Comparison of ENCODE assay signal across 25 cellular contexts in the genomic region with DNA sequence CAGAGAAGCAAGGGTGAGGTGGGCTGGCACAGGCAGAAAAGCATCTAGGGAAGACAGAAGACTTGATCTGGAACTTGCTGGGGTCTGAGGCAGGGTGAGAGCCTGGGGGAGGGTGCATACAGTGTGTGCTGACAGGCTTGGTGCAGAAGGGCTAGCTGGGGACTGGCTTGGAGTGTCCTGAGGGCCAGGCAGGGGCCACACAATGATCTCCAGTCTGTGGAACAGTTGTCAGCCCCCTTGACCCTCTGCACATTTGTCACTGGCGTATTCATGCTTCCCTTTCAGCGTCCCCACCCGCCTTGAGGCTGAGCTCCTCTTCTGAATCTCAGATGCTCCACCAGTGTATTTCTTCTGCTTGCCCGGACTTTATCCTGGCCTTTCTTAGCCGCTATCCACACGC.
"Had no signal": no experiment of that assay in that cellular context is flagged by ENCODE, and none has a peak within 500 bp of the region (broad histone marks: within the 10 kb centered on the region; RNA-seq: fewer than 3 reads in every experiment).

No MANE protein-coding gene starts in this region.

- H3K27ac Mint-ChIP-seq: activated CD4-positive, alpha-beta T cell treated with anti-CD3 and anti-CD28 coated beads for 36 hours; activated naive CD8-positive, alpha-beta T cell; activated T-cell treated with anti-CD3 and anti-CD28 coated beads, Interleukin-2, amount 50 U/mL, for 24 hours; activated T-helper 17 cell treated with anti-CD3 and anti-CD28 coated beads, Interleukin-2, amount 50 U/mL, for 72 hours; memory B cell; stimulated activated effector memory CD8-positive, alpha-beta T cell treated with anti-CD3 and anti-CD28 coated beads, Interleukin-12 subunit alpha, Interleukin-12 subunit beta, amount 100 ng/mL, for 72 hours; T-helper 1 cell treated with Interleukin-12 subunit alpha and Interleukin-12 subunit beta and Interleukin-4 antibody, amounts not matched to agents 30 μg/mL and 1 μg/mL, for 36 hours; WTC11 had no signal

- H2AFZ ChIP-seq: hepatocyte had no signal

- H3K36me3 ChIP-seq: breast epithelium, neutrophil, pancreas, transverse colon, uterus had no signal

- H3K36me3 Mint-ChIP-seq: memory B cell, WTC11 had no signal

- H3K4me1 ChIP-seq: breast epithelium, uterus had no signal

- H3K4me2 ChIP-seq: hepatocyte had no signal

- H3K4me3 Mint-ChIP-seq: activated CD4-positive, alpha-beta T cell treated with anti-CD3 and anti-CD28 coated beads for 36 hours; activated naive CD8-positive, alpha-beta T cell; activated T-cell treated with anti-CD3 and anti-CD28 coated beads, Interleukin-2, amount 50 U/mL, for 24 hours; central memory CD8-positive, alpha-beta T cell; memory B cell; stimulated activated effector memory CD8-positive, alpha-beta T cell treated with anti-CD3 and anti-CD28 coated beads, Interleukin-12 subunit alpha, Interleukin-12 subunit beta, amount 100 ng/mL, for 72 hours; T-helper 1 cell treated with Interleukin-12 subunit alpha and Interleukin-12 subunit beta and Interleukin-4 antibody, amounts not matched to agents 30 μg/mL and 1 μg/mL, for 36 hours; WTC11 had no signal

- H3K9me3 Mint-ChIP-seq: activated T-cell treated with anti-CD3 and anti-CD28 coated beads, Interleukin-2, amount 50 U/mL, for 24 hours; activated T-helper 17 cell treated with anti-CD3 and anti-CD28 coated beads, Interleukin-2, amount 50 U/mL, for 72 hours; memory B cell; T-helper 1 cell treated with Interleukin-12 subunit alpha and Interleukin-12 subunit beta and Interleukin-4 antibody, amounts not matched to agents 30 μg/mL and 1 μg/mL, for 36 hours; WTC11 had no signal

- DNase-seq: activated CD4-positive, alpha-beta T cell treated with anti-CD3 and anti-CD28 coated beads for 36 hours; activated CD4-positive, alpha-beta T cell treated with anti-CD3 and anti-CD28 coated beads, Interleukin-2, amount 50 U/mL, for 4 hours; activated CD8-positive, alpha-beta memory T cell treated with anti-CD3 and anti-CD28 coated beads for 24 hours; activated CD8-positive, alpha-beta memory T cell treated with anti-CD3 and anti-CD28 coated beads, Interleukin-2, amount 50 U/mL, for 4 hours; activated T-cell treated with anti-CD3 and anti-CD28 coated beads, Interleukin-2, amount 50 U/mL, for 24 hours; effector memory CD4-positive, alpha-beta T cell; glutamatergic neuron; pancreas; psoas muscle; right cardiac atrium; stimulated activated CD4-positive, alpha-beta T cell treated with anti-CD3 and anti-CD28 coated beads, Interleukin-2, amount 100 ng/mL, for 24 hours; T1000; transverse colon; uterus had no signal

- H3K9me3 ChIP-seq: breast epithelium, neutrophil, pancreas, psoas muscle, transverse colon, uterus had no signal

- H3K27me3 Mint-ChIP-seq: activated T-helper 17 cell treated with anti-CD3 and anti-CD28 coated beads, Interleukin-2, amount 50 U/mL, for 72 hours had no signal

- H3K27me3 ChIP-seq: hepatocyte, pancreas, uterus had no signal

- H3K4me3 ChIP-seq: breast epithelium, hepatocyte, pancreas, psoas muscle, skin epidermis, transverse colon, uterus had no signal

- H3K4me1 Mint-ChIP-seq: activated T-helper 17 cell treated with anti-CD3 and anti-CD28 coated beads, Interleukin-2, amount 50 U/mL, for 72 hours had no signal

- H3K27ac ChIP-seq: breast epithelium, hepatocyte, neutrophil, pancreas, psoas muscle, skin epidermis, transverse colon, uterus had no signal

- ATAC-seq: activated CD4-positive, alpha-beta T cell treated with anti-CD3 and anti-CD28 coated beads for 36 hours; activated T-helper 17 cell treated with anti-CD3 and anti-CD28 coated beads, Interleukin-2, amount 50 U/mL, for 72 hours; pancreas; psoas muscle; right cardiac atrium; stimulated activated effector memory CD8-positive, alpha-beta T cell treated with anti-CD3 and anti-CD28 coated beads, Interleukin-12 subunit alpha, Interleukin-12 subunit beta, amount 100 ng/mL, for 72 hours; WTC11 had no signal
